Comparison of ENCODE assay signal across 8 cellular contexts in genomic region chr15:101187820-101188516, GRCh38.
A peak's percentile ranks its signal among the peaks of the same experiment; 100 is the strongest.
DNase-seq lines count a peak whose midpoint lies in the region; ATAC-seq and TF ChIP-seq lines count a peak whose summit lies in the region.

No MANE protein-coding gene starts in this region.

- H3K27me3 Mint-ChIP-seq in dendritic cell treated with granulocyte-macrophage colony-stimulating factor and Interleukin-4, amounts not matched to agents 40 ng/mL and 50 ng/mL, for 4 days, result no peaks in the 10 kb centered on the region
- no peaks in the 10 kb centered on the region for H3K27me3 Mint-ChIP-seq in nephron progenitor cell (ENCODE audit: low read depth, poor library complexity)

- peaks cover 21% of the 10 kb centered on the region for H3K36me3 Mint-ChIP-seq in dendritic cell treated with granulocyte-macrophage colony-stimulating factor and Interleukin-4, amounts not matched to agents 40 ng/mL and 50 ng/mL, for 4 days (ENCODE audit: low read depth)
- peaks cover 33% of the 10 kb centered on the region for H3K36me3 Mint-ChIP-seq in nephron progenitor cell (ENCODE audit: low read depth)

- DNase-seq in nephron progenitor cell (no peak), NCI-H1417 treated with DMSO at 0.1 percent for 48 hours (lab: John Stamatoyannopoulos, UW) (no peak), SKM-1 (lab: John Stamatoyannopoulos, UW; ENCODE audit: unreplicated experiment) (no peak), cerebellar nuclear complex (lab: John Stamatoyannopoulos, UW) (no peak), DMS153 treated with DMSO at 0.1 percent for 48 hours (lab: John Stamatoyannopoulos, UW; ENCODE audit: unreplicated experiment) (no peak)

- H3K27ac Mint-ChIP-seq in dendritic cell treated with granulocyte-macrophage colony-stimulating factor and Interleukin-4, amounts not matched to agents 40 ng/mL and 50 ng/mL, for 4 days, result peak overlapping the region; percentile 85
- peak overlapping the region; percentile 92 for H3K27ac Mint-ChIP-seq in nephron progenitor cell

- H3K9me3 Mint-ChIP-seq in dendritic cell treated with granulocyte-macrophage colony-stimulating factor and Interleukin-4, amounts not matched to agents 40 ng/mL and 50 ng/mL, for 4 days, result no peaks in the 10 kb centered on the region
- H3K9me3 Mint-ChIP-seq in nephron progenitor cell, result no peaks in the 10 kb centered on the region

- H3K4me1 Mint-ChIP-seq in dendritic cell treated with granulocyte-macrophage colony-stimulating factor and Interleukin-4, amounts not matched to agents 40 ng/mL and 50 ng/mL, for 4 days (ENCODE audit: low read depth), result peaks cover 70% of the 10 kb centered on the region
- H3K4me1 Mint-ChIP-seq in nephron progenitor cell, result peaks cover 62% of the 10 kb centered on the region

- peak; percentile 49 for ATAC-seq in GM18909 (IDR thresholded peaks at IDR 0.05; ENCODE audit: poor library complexity, unreplicated experiment)
- peak; percentile 49 for ATAC-seq in HG03439 (IDR thresholded peaks at IDR 0.05; ENCODE audit: unreplicated experiment)

- TF ChIP-seq CTCF in nephron progenitor cell (IDR thresholded peaks at IDR 0.05), result no peak

- H3K4me3 Mint-ChIP-seq in dendritic cell treated with granulocyte-macrophage colony-stimulating factor and Interleukin-4, amounts not matched to agents 40 ng/mL and 50 ng/mL, for 4 days, result peak overlapping the region; percentile 72
- no peak overlapping the region for H3K4me3 Mint-ChIP-seq in nephron progenitor cell

- intact Hi-C loops in dendritic cell treated with granulocyte-macrophage colony-stimulating factor and Interleukin-4, amounts not matched to agents 40 ng/mL and 50 ng/mL, for 4 days (cut with micrococcal nuclease), result no loop called here
